1 cellular context compared by ENCODE assay signal in the genomic region with DNA sequence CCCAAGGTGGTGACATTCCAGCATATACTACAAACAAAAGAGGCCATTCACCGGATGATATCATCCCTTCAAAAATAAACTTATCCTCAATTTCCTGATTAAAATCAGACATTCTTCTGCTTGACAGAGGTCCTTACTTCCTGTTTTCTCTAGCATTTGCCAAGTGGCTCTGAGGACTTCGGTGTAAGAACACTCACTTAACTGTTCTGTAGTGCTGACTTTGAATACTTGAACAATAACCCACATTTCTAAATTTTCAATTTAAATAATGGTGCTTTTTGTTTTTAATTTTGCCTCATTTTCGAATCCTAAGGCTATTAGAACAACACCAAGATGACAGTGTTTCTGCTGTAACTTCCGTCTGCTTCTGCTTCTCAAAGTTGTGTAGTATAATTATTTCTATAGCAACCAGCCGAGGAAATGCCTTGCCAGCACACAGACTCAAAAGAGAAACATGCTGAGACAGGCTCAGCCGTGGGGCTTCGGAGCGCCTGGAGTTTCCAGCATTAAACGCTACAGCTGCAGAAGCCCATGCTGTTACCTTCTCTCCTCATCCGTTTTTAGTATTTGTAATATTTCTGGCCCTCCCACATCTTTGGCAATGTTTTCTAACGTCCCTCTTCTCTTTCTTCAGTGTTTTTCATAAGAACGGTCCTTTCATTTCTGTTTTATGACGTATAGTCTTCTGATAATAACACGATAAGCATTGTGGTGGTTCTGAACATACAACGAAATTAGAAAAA.
TF ChIP-seq lines count a peak whose summit lies in the region.

No MANE protein-coding gene starts in this region.

TF ChIP-seq in K562, 482 proteins besides CTCF, POLR2A, EP300 and RAD21 (continued from another document and continues in another):
- 0 out of 4 replicates have a peak, but pooled peaks of 1 of the 2 experiments have one; percentile 17 for TF ChIP-seq ARNT (IDR thresholded peaks at IDR 0.05)
- TF ChIP-seq ETV5 (CRISPR knock-in tag; IDR thresholded peaks at IDR 0.05; ENCODE audit: low read depth): no peak
- no peak for TF ChIP-seq PTRF (tag; IDR thresholded peaks at IDR 0.05)
- TF ChIP-seq, protein P1, sequence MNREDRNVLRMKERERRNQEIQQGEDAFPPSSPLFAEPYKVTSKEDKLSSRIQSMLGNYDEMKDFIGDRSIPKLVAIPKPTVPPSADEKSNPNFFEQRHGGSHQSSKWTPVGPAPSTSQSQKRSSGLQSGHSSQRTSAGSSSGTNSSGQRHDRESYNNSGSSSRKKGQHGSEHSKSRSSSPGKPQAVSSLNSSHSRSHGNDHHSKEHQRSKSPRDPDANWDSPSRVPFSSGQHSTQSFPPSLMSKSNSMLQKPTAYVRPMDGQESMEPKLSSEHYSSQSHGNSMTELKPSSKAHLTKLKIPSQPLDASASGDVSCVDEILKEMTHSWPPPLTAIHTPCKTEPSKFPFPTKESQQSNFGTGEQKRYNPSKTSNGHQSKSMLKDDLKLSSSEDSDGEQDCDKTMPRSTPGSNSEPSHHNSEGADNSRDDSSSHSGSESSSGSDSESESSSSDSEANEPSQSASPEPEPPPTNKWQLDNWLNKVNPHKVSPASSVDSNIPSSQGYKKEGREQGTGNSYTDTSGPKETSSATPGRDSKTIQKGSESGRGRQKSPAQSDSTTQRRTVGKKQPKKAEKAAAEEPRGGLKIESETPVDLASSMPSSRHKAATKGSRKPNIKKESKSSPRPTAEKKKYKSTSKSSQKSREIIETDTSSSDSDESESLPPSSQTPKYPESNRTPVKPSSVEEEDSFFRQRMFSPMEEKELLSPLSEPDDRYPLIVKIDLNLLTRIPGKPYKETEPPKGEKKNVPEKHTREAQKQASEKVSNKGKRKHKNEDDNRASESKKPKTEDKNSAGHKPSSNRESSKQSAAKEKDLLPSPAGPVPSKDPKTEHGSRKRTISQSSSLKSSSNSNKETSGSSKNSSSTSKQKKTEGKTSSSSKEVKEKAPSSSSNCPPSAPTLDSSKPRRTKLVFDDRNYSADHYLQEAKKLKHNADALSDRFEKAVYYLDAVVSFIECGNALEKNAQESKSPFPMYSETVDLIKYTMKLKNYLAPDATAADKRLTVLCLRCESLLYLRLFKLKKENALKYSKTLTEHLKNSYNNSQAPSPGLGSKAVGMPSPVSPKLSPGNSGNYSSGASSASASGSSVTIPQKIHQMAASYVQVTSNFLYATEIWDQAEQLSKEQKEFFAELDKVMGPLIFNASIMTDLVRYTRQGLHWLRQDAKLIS (CRISPR knock-in tag; IDR thresholded peaks at IDR 0.05): no peak
- TF ChIP-seq, protein P2, sequence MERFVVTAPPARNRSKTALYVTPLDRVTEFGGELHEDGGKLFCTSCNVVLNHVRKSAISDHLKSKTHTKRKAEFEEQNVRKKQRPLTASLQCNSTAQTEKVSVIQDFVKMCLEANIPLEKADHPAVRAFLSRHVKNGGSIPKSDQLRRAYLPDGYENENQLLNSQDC (CRISPR knock-in tag; IDR thresholded peaks at IDR 0.05): no peak
- TF ChIP-seq, protein P3, sequence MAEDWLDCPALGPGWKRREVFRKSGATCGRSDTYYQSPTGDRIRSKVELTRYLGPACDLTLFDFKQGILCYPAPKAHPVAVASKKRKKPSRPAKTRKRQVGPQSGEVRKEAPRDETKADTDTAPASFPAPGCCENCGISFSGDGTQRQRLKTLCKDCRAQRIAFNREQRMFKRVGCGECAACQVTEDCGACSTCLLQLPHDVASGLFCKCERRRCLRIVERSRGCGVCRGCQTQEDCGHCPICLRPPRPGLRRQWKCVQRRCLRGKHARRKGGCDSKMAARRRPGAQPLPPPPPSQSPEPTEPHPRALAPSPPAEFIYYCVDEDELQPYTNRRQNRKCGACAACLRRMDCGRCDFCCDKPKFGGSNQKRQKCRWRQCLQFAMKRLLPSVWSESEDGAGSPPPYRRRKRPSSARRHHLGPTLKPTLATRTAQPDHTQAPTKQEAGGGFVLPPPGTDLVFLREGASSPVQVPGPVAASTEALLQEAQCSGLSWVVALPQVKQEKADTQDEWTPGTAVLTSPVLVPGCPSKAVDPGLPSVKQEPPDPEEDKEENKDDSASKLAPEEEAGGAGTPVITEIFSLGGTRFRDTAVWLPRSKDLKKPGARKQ (CRISPR knock-in tag; IDR thresholded peaks at IDR 0.05): no peak
- no peak for TF ChIP-seq POLR3G (IDR thresholded peaks at IDR 0.05; ENCODE audit: extremely low read depth, insufficient read length, insufficient replicate concordance)
- TF ChIP-seq, protein P4, sequence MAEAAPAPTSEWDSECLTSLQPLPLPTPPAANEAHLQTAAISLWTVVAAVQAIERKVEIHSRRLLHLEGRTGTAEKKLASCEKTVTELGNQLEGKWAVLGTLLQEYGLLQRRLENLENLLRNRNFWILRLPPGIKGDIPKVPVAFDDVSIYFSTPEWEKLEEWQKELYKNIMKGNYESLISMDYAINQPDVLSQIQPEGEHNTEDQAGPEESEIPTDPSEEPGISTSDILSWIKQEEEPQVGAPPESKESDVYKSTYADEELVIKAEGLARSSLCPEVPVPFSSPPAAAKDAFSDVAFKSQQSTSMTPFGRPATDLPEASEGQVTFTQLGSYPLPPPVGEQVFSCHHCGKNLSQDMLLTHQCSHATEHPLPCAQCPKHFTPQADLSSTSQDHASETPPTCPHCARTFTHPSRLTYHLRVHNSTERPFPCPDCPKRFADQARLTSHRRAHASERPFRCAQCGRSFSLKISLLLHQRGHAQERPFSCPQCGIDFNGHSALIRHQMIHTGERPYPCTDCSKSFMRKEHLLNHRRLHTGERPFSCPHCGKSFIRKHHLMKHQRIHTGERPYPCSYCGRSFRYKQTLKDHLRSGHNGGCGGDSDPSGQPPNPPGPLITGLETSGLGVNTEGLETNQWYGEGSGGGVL (CRISPR knock-in tag; IDR thresholded peaks at IDR 0.05): no peak
- TF ChIP-seq ZNF197 (CRISPR knock-in tag; IDR thresholded peaks at IDR 0.05; ENCODE audit: low read depth): no peak
- TF ChIP-seq, protein P5, sequence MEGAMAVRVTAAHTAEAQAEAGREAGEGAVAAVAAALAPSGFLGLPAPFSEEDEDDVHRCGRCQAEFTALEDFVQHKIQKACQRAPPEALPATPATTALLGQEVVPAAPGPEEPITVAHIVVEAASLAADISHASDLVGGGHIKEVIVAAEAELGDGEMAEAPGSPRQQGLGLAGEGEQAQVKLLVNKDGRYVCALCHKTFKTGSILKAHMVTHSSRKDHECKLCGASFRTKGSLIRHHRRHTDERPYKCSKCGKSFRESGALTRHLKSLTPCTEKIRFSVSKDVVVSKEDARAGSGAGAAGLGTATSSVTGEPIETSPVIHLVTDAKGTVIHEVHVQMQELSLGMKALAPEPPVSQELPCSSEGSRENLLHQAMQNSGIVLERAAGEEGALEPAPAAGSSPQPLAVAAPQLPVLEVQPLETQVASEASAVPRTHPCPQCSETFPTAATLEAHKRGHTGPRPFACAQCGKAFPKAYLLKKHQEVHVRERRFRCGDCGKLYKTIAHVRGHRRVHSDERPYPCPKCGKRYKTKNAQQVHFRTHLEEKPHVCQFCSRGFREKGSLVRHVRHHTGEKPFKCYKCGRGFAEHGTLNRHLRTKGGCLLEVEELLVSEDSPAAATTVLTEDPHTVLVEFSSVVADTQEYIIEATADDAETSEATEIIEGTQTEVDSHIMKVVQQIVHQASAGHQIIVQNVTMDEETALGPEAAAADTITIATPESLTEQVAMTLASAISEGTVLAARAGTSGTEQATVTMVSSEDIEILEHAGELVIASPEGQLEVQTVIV (CRISPR knock-in tag; IDR thresholded peaks at IDR 0.05; ENCODE audit: borderline replicate concordance): no peak
- no peak for TF ChIP-seq CREBBP (IDR thresholded peaks at IDR 0.05; ENCODE audit: low read depth, low read length)
- TF ChIP-seq, protein P6, sequence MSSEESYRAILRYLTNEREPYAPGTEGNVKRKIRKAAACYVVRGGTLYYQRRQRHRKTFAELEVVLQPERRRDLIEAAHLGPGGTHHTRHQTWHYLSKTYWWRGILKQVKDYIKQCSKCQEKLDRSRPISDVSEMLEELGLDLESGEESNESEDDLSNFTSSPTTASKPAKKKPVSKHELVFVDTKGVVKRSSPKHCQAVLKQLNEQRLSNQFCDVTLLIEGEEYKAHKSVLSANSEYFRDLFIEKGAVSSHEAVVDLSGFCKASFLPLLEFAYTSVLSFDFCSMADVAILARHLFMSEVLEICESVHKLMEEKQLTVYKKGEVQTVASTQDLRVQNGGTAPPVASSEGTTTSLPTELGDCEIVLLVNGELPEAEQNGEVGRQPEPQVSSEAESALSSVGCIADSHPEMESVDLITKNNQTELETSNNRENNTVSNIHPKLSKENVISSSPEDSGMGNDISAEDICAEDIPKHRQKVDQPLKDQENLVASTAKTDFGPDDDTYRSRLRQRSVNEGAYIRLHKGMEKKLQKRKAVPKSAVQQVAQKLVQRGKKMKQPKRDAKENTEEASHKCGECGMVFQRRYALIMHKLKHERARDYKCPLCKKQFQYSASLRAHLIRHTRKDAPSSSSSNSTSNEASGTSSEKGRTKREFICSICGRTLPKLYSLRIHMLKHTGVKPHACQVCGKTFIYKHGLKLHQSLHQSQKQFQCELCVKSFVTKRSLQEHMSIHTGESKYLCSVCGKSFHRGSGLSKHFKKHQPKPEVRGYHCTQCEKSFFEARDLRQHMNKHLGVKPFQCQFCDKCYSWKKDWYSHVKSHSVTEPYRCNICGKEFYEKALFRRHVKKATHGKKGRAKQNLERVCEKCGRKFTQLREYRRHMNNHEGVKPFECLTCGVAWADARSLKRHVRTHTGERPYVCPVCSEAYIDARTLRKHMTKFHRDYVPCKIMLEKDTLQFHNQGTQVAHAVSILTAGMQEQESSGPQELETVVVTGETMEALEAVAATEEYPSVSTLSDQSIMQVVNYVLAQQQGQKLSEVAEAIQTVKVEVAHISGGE (CRISPR knock-in tag; IDR thresholded peaks at IDR 0.05): 0 out of 6 replicates have a peak, but pooled peaks of 1 of the 3 experiments have one; percentile 16
- TF ChIP-seq, protein P7, sequence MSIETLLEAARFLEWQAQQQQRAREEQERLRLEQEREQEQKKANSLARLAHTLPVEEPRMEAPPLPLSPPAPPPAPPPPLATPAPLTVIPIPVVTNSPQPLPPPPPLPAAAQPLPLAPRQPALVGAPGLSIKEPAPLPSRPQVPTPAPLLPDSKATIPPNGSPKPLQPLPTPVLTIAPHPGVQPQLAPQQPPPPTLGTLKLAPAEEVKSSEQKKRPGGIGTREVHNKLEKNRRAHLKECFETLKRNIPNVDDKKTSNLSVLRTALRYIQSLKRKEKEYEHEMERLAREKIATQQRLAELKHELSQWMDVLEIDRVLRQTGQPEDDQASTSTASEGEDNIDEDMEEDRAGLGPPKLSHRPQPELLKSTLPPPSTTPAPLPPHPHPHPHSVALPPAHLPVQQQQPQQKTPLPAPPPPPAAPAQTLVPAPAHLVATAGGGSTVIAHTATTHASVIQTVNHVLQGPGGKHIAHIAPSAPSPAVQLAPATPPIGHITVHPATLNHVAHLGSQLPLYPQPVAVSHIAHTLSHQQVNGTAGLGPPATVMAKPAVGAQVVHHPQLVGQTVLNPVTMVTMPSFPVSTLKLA (conservative IDR thresholded peaks at IDR 0.05): peak in 1 of 2 experiments; percentile 58; a peak in 2 of 4 replicates
- TF ChIP-seq, protein P8, sequence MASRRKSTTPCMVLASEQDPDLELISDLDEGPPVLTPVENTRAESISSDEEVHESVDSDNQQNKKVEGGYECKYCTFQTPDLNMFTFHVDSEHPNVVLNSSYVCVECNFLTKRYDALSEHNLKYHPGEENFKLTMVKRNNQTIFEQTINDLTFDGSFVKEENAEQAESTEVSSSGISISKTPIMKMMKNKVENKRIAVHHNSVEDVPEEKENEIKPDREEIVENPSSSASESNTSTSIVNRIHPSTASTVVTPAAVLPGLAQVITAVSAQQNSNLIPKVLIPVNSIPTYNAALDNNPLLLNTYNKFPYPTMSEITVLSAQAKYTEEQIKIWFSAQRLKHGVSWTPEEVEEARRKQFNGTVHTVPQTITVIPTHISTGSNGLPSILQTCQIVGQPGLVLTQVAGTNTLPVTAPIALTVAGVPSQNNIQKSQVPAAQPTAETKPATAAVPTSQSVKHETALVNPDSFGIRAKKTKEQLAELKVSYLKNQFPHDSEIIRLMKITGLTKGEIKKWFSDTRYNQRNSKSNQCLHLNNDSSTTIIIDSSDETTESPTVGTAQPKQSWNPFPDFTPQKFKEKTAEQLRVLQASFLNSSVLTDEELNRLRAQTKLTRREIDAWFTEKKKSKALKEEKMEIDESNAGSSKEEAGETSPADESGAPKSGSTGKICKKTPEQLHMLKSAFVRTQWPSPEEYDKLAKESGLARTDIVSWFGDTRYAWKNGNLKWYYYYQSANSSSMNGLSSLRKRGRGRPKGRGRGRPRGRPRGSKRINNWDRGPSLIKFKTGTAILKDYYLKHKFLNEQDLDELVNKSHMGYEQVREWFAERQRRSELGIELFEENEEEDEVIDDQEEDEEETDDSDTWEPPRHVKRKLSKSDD (conservative IDR thresholded peaks at IDR 0.05; ENCODE audit: low read length): no peak
- peak; percentile 34; the same call in 1 of the 2 replicates for TF ChIP-seq ETV1 (tag; conservative IDR thresholded peaks at IDR 0.05; ENCODE audit: low read depth)
- no peak for TF ChIP-seq MTA1 (IDR thresholded peaks at IDR 0.05; ENCODE audit: borderline replicate concordance)
- TF ChIP-seq RBM25 (IDR thresholded peaks at IDR 0.05; ENCODE audit: low read depth, low read length, severe bottlenecking): no peak
- peak; percentile 66; the same call in 1 of the 2 replicates for TF ChIP-seq GTF2E2 (tag; IDR thresholded peaks at IDR 0.05)
- TF ChIP-seq FOXK2 (conservative IDR thresholded peaks at IDR 0.05 in 1 of 2, IDR thresholded peaks at IDR 0.05 in 1 of 2; ENCODE audit: low read depth in 2 of 2): peak; percentile 78 to 86; a peak in 3 of 4 replicates
- TF ChIP-seq ZBED1 (IDR thresholded peaks at IDR 0.05): no peak
- no peak for TF ChIP-seq MEF2D (tag; conservative IDR thresholded peaks at IDR 0.05; ENCODE audit: low read depth)
- peak; percentile 29 for TF ChIP-seq SMARCB1 (IDR thresholded peaks at IDR 0.05; ENCODE audit: insufficient read length, low read depth)
- TF ChIP-seq TEAD1 (CRISPR knock-in tag; IDR thresholded peaks at IDR 0.05): 0 out of 4 replicates have a peak, but pooled peaks of 1 of the 2 experiments have one; percentile 5
- TF ChIP-seq, protein P9, sequence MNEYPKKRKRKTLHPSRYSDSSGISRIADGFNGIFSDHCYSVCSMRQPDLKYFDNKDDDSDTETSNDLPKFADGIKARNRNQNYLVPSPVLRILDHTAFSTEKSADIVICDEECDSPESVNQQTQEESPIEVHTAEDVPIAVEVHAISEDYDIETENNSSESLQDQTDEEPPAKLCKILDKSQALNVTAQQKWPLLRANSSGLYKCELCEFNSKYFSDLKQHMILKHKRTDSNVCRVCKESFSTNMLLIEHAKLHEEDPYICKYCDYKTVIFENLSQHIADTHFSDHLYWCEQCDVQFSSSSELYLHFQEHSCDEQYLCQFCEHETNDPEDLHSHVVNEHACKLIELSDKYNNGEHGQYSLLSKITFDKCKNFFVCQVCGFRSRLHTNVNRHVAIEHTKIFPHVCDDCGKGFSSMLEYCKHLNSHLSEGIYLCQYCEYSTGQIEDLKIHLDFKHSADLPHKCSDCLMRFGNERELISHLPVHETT (CRISPR knock-in tag; conservative IDR thresholded peaks at IDR 0.05 in 1 of 2, IDR thresholded peaks at IDR 0.05 in 1 of 2): 0 out of 4 replicates have a peak, but pooled peaks of 1 of the 2 experiments have one; percentile 34
- TF ChIP-seq FOXJ3 (CRISPR knock-in tag; IDR thresholded peaks at IDR 0.05): 0 out of 2 replicates have a peak, but pooled peaks have one; percentile 40
- no peak for TF ChIP-seq SMAD3 (CRISPR knock-in tag; conservative IDR thresholded peaks at IDR 0.05)
- no peak for TF ChIP-seq ZNF121 (CRISPR knock-in tag; conservative IDR thresholded peaks at IDR 0.05)
- TF ChIP-seq, protein P10, sequence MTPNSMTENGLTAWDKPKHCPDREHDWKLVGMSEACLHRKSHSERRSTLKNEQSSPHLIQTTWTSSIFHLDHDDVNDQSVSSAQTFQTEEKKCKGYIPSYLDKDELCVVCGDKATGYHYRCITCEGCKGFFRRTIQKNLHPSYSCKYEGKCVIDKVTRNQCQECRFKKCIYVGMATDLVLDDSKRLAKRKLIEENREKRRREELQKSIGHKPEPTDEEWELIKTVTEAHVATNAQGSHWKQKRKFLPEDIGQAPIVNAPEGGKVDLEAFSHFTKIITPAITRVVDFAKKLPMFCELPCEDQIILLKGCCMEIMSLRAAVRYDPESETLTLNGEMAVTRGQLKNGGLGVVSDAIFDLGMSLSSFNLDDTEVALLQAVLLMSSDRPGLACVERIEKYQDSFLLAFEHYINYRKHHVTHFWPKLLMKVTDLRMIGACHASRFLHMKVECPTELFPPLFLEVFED (CRISPR knock-in tag; conservative IDR thresholded peaks at IDR 0.05): no peak
- TF ChIP-seq PRPF4 (IDR thresholded peaks at IDR 0.05; ENCODE audit: insufficient read depth, low read depth, low read length, poor library complexity, severe bottlenecking): no peak
